ENCODE assay signal across 25 cellular contexts in genomic region chr22:33255781-33256180, GRCh38.
"Had no signal": no experiment of that assay in that cellular context is flagged by ENCODE, and none has a peak within 500 bp of the region (broad histone marks: within the 10 kb centered on the region; RNA-seq: fewer than 3 reads in every experiment).

No MANE protein-coding gene starts in this region.

- H3K4me3 Mint-ChIP-seq: activated CD4-positive, alpha-beta T cell treated with anti-CD3 and anti-CD28 coated beads for 36 hours; activated naive CD8-positive, alpha-beta T cell; activated T-cell treated with anti-CD3 and anti-CD28 coated beads, Interleukin-2, amount 50 U/mL, for 24 hours; activated T-helper 17 cell treated with anti-CD3 and anti-CD28 coated beads, Interleukin-2, amount 50 U/mL, for 72 hours; mesothelial cell of epicardium; natural killer cell; stimulated activated naive CD8-positive, alpha-beta T cell treated with anti-CD3 and anti-CD28 coated beads, Interleukin-15, amount 100 ng/mL, for 72 hours had no signal

- H3K27ac Mint-ChIP-seq: activated CD4-positive, alpha-beta T cell treated with anti-CD3 and anti-CD28 coated beads for 36 hours; activated naive CD8-positive, alpha-beta T cell; activated T-cell treated with anti-CD3 and anti-CD28 coated beads, Interleukin-2, amount 50 U/mL, for 24 hours; activated T-helper 17 cell treated with anti-CD3 and anti-CD28 coated beads, Interleukin-2, amount 50 U/mL, for 72 hours; mesothelial cell of epicardium; natural killer cell; stimulated activated naive CD8-positive, alpha-beta T cell treated with anti-CD3 and anti-CD28 coated beads, Interleukin-15, amount 100 ng/mL, for 72 hours had no signal

- ATAC-seq: activated CD4-positive, alpha-beta T cell treated with anti-CD3 and anti-CD28 coated beads for 36 hours; activated T-helper 17 cell treated with anti-CD3 and anti-CD28 coated beads, Interleukin-2, amount 50 U/mL, for 72 hours; natural killer cell; stimulated activated naive CD8-positive, alpha-beta T cell treated with anti-CD3 and anti-CD28 coated beads, Interleukin-15, amount 100 ng/mL, for 72 hours had no signal

- H3K36me3 ChIP-seq: adrenal gland, ascending aorta, brain microvascular endothelial cell, heart right ventricle, prostate gland, right atrium auricular region, tibial artery had no signal

- H3K9me3 Mint-ChIP-seq: activated T-cell treated with anti-CD3 and anti-CD28 coated beads, Interleukin-2, amount 50 U/mL, for 24 hours; mesothelial cell of epicardium; natural killer cell had no signal

- H3K36me3 Mint-ChIP-seq: activated naive CD8-positive, alpha-beta T cell; mesothelial cell of epicardium; natural killer cell had no signal

- H3K4me1 ChIP-seq: adrenal gland, ascending aorta, heart right ventricle, right atrium auricular region, tibial artery had no signal

- H3K27me3 ChIP-seq: ascending aorta, brain microvascular endothelial cell, right atrium auricular region had no signal

- H3K4me1 Mint-ChIP-seq: activated CD4-positive, alpha-beta T cell treated with anti-CD3 and anti-CD28 coated beads for 36 hours; activated T-helper 17 cell treated with anti-CD3 and anti-CD28 coated beads, Interleukin-2, amount 50 U/mL, for 72 hours; mesothelial cell of epicardium; natural killer cell; stimulated activated naive CD8-positive, alpha-beta T cell treated with anti-CD3 and anti-CD28 coated beads, Interleukin-15, amount 100 ng/mL, for 72 hours had no signal

- DNase-seq: activated CD4-positive, alpha-beta T cell treated with anti-CD3 and anti-CD28 coated beads for 36 hours; activated CD4-positive, alpha-beta T cell treated with anti-CD3 and anti-CD28 coated beads, Interleukin-2, amount 50 U/mL, for 4 hours; activated CD8-positive, alpha-beta memory T cell treated with anti-CD3 and anti-CD28 coated beads for 24 hours; activated CD8-positive, alpha-beta memory T cell treated with anti-CD3 and anti-CD28 coated beads, Interleukin-2, amount 50 U/mL, for 4 hours; activated naive CD4-positive, alpha-beta T cell; activated T-cell treated with anti-CD3 and anti-CD28 coated beads, Interleukin-2, amount 50 U/mL, for 24 hours; adrenal gland; brain microvascular endothelial cell; central memory CD4-positive, alpha-beta T cell; dermis blood vessel endothelial cell; effector CD8-positive, alpha-beta T cell; erythroblast; foreskin fibroblast; heart right ventricle; natural killer cell; stimulated activated CD4-positive, alpha-beta T cell treated with anti-CD3 and anti-CD28 coated beads, Interleukin-4, amount 100 ng/mL, for 4 hours; stimulated activated naive CD8-positive, alpha-beta T cell treated with anti-CD3 and anti-CD28 coated beads, Interleukin-15, amount 100 ng/mL, for 72 hours; tibial artery had no signal

- H3K9me3 ChIP-seq: adrenal gland, ascending aorta, heart right ventricle, prostate gland, right atrium auricular region, tibial artery had no signal

- H3K4me3 ChIP-seq: adrenal gland, ascending aorta, heart right ventricle, lung, prostate gland, right atrium auricular region, tibial artery had no signal

- H3K27ac ChIP-seq: adrenal gland, ascending aorta, brain microvascular endothelial cell, heart right ventricle, prostate gland, right atrium auricular region, tibial artery had no signal
